Comparison of ENCODE assay signal across 21 cellular contexts in the genomic region with DNA sequence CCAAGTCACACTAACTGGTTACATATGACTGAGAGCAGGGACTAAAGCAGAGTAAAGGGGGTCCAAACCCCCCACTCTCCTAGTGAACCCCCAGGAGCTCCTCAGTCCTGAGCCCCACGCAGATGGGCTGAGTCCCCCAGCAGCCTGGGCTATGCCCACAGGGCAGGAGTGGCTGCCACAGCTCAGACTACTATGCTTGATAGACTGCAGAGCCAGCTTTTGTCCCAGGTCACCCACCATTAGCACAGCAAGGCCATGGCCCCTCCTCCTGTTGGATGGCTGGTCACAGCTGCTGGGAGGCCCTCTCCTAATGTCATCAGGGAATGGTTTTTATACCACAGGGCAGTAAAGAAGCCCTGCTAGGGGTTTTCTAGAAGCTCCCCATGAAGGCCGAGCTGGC. TPM values are rescaled to one million over a fixed set of nuclear protein-coding genes. Genes with fewer than 3 reads are reported as not detected.
DNase-seq lines count a peak whose midpoint lies in the region; ATAC-seq and TF ChIP-seq lines count a peak whose summit lies in the region.
"Had no signal": no experiment of that assay in that cellular context is flagged by ENCODE, and none has a peak within 500 bp of the region (broad histone marks: within the 10 kb centered on the region; RNA-seq: fewer than 3 reads in every experiment).

No MANE protein-coding gene starts in this region.

- DNase-seq in ELF-1 (ENCODE audit: low read depth, low spot score) (peak; percentile 35), WTC11 (ENCODE audit: low spot score) (no peak), nephron progenitor cell (peak; percentile 36), substantia nigra (lab: John Stamatoyannopoulos, UW) (no peak), RKO (ENCODE audit: low spot score) (no peak)
- DNase-seq in activated T-helper 2 cell treated with anti-CD3 and anti-CD28 coated beads, Interferon-gamma antibody, Interleukin-2, Interleukin-4, amounts not matched to agents 10 μg/mL and 5 μg/mL and 100 μg/mL, durations not matched to agents 14 hours and 24 hours and 36 hours (ENCODE audit: low spot score): no peak
- DNase-seq: CD8-positive, alpha-beta memory T cell; GM23248; HCEC 1CT; MM.1S; NCI-H1694; NCI-H2081; NCI-H524; NCI-H748 treated with DMSO at 0.1 percent for 48 hours; T-helper 1 cell had no signal

- CTCF ChIA-PET in WTC11 (lab: Charles Lee): interaction anchor here (1.4 kb wide), 1 partner anchor 19 kb away, joined by 8 read pairs; no protein-coding TSS in a partner anchor

- intact Hi-C loops in activated T-helper 2 cell treated with anti-CD3 and anti-CD28 coated beads, Interferon-gamma antibody, Interleukin-2, Interleukin-4, amounts not matched to agents 10 μg/mL and 5 μg/mL and 100 μg/mL, durations not matched to agents 14 hours and 24 hours and 36 hours (cut with micrococcal nuclease): no loop called here

- H3K27ac Mint-ChIP-seq in WTC11 (no peak overlapping the region), nephron progenitor cell (no peak overlapping the region)
- no peak overlapping the region for H3K27ac Mint-ChIP-seq in activated T-helper 2 cell treated with anti-CD3 and anti-CD28 coated beads, Interferon-gamma antibody, Interleukin-2, Interleukin-4, amounts not matched to agents 10 μg/mL and 5 μg/mL and 100 μg/mL, durations not matched to agents 14 hours and 24 hours and 36 hours
- H3K27ac Mint-ChIP-seq: B cell, CD14-positive monocyte, IgD-negative memory B cell had no signal

- POLR2A ChIA-PET in WTC11 (lab: Charles Lee): no interaction called here

- peaks cover 11% of the 10 kb centered on the region for H3K36me3 Mint-ChIP-seq in WTC11
- peaks cover 7% of the 10 kb centered on the region for H3K36me3 Mint-ChIP-seq in nephron progenitor cell (ENCODE audit: low read depth)
- no peaks in the 10 kb centered on the region for H3K36me3 Mint-ChIP-seq in activated T-helper 2 cell treated with anti-CD3 and anti-CD28 coated beads, Interferon-gamma antibody, Interleukin-2, Interleukin-4, amounts not matched to agents 10 μg/mL and 5 μg/mL and 100 μg/mL, durations not matched to agents 14 hours and 24 hours and 36 hours (ENCODE audit: low read depth)
- H3K36me3 Mint-ChIP-seq: CD14-positive monocyte; CD8-positive, alpha-beta memory T cell had no signal

- H3K27ac ChIP-seq in substantia nigra (ENCODE audit: low read depth, low read length, poor library complexity, severe bottlenecking): peak overlapping the region; percentile 35
- H3K27ac ChIP-seq: GM23248, HL-60, KMS-11 had no signal

- TF ChIP-seq CTCF in WTC11 (IDR thresholded peaks at IDR 0.05) (no peak), nephron progenitor cell (IDR thresholded peaks at IDR 0.05) (no peak)

- H3K4me3 Mint-ChIP-seq in WTC11 (no peak overlapping the region), nephron progenitor cell (no peak overlapping the region)
- H3K4me3 Mint-ChIP-seq in activated T-helper 2 cell treated with anti-CD3 and anti-CD28 coated beads, Interferon-gamma antibody, Interleukin-2, Interleukin-4, amounts not matched to agents 10 μg/mL and 5 μg/mL and 100 μg/mL, durations not matched to agents 14 hours and 24 hours and 36 hours (ENCODE audit: low read depth): no peak overlapping the region
- H3K4me3 Mint-ChIP-seq: B cell; CD14-positive monocyte; CD8-positive, alpha-beta memory T cell; IgD-negative memory B cell had no signal

- ATAC-seq in WTC11: peak; percentile 34
- no peak for ATAC-seq in HG03378 (IDR thresholded peaks at IDR 0.05; ENCODE audit: unreplicated experiment)

- H3K27me3 Mint-ChIP-seq in WTC11 (ENCODE audit: low read depth) (peaks cover 2% of the 10 kb centered on the region; the same call in 1 of the 2 replicates), nephron progenitor cell (ENCODE audit: low read depth, poor library complexity) (peaks cover 10% of the 10 kb centered on the region)
- no peaks in the 10 kb centered on the region for H3K27me3 Mint-ChIP-seq in activated T-helper 2 cell treated with anti-CD3 and anti-CD28 coated beads, Interferon-gamma antibody, Interleukin-2, Interleukin-4, amounts not matched to agents 10 μg/mL and 5 μg/mL and 100 μg/mL, durations not matched to agents 14 hours and 24 hours and 36 hours (ENCODE audit: low read depth)

- H3K9me3 Mint-ChIP-seq in WTC11 (peaks cover 17% of the 10 kb centered on the region), nephron progenitor cell (peaks cover 18% of the 10 kb centered on the region)
- H3K9me3 Mint-ChIP-seq in activated T-helper 2 cell treated with anti-CD3 and anti-CD28 coated beads, Interferon-gamma antibody, Interleukin-2, Interleukin-4, amounts not matched to agents 10 μg/mL and 5 μg/mL and 100 μg/mL, durations not matched to agents 14 hours and 24 hours and 36 hours: peaks cover 8% of the 10 kb centered on the region

- H3K4me1 Mint-ChIP-seq in WTC11 (peaks cover 17% of the 10 kb centered on the region), nephron progenitor cell (peaks cover 44% of the 10 kb centered on the region)
- no peaks in the 10 kb centered on the region for H3K4me1 Mint-ChIP-seq in activated T-helper 2 cell treated with anti-CD3 and anti-CD28 coated beads, Interferon-gamma antibody, Interleukin-2, Interleukin-4, amounts not matched to agents 10 μg/mL and 5 μg/mL and 100 μg/mL, durations not matched to agents 14 hours and 24 hours and 36 hours (ENCODE audit: low read depth)
- H3K4me1 Mint-ChIP-seq: B cell; CD14-positive monocyte; CD8-positive, alpha-beta memory T cell; IgD-negative memory B cell had no signal

TF ChIP-seq in WTC11, 78 proteins besides CTCF, POLR2A, EP300 and RAD21:
- TF ChIP-seq ZNF423 (CRISPR knock-in tag; IDR thresholded peaks at IDR 0.05): no peak
- TF ChIP-seq NFE2L1 (CRISPR knock-in tag; IDR thresholded peaks at IDR 0.05): no peak
- TF ChIP-seq, protein P1, sequence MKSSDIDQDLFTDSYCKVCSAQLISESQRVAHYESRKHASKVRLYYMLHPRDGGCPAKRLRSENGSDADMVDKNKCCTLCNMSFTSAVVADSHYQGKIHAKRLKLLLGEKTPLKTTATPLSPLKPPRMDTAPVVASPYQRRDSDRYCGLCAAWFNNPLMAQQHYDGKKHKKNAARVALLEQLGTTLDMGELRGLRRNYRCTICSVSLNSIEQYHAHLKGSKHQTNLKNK (CRISPR knock-in tag; IDR thresholded peaks at IDR 0.05): no peak
- no peak for TF ChIP-seq GABPB1 (CRISPR knock-in tag; IDR thresholded peaks at IDR 0.05)
- no peak for TF ChIP-seq MYBL2 (CRISPR knock-in tag; IDR thresholded peaks at IDR 0.05)
- no peak for TF ChIP-seq TCF7 (CRISPR knock-in tag; IDR thresholded peaks at IDR 0.05; ENCODE audit: low read depth)
- TF ChIP-seq, protein P2, sequence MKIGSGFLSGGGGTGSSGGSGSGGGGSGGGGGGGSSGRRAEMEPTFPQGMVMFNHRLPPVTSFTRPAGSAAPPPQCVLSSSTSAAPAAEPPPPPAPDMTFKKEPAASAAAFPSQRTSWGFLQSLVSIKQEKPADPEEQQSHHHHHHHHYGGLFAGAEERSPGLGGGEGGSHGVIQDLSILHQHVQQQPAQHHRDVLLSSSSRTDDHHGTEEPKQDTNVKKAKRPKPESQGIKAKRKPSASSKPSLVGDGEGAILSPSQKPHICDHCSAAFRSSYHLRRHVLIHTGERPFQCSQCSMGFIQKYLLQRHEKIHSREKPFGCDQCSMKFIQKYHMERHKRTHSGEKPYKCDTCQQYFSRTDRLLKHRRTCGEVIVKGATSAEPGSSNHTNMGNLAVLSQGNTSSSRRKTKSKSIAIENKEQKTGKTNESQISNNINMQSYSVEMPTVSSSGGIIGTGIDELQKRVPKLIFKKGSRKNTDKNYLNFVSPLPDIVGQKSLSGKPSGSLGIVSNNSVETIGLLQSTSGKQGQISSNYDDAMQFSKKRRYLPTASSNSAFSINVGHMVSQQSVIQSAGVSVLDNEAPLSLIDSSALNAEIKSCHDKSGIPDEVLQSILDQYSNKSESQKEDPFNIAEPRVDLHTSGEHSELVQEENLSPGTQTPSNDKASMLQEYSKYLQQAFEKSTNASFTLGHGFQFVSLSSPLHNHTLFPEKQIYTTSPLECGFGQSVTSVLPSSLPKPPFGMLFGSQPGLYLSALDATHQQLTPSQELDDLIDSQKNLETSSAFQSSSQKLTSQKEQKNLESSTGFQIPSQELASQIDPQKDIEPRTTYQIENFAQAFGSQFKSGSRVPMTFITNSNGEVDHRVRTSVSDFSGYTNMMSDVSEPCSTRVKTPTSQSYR (CRISPR knock-in tag; IDR thresholded peaks at IDR 0.05): no peak
- no peak for TF ChIP-seq CREB1 (CRISPR knock-in tag; IDR thresholded peaks at IDR 0.05)
- no peak for TF ChIP-seq SMAD3 (CRISPR knock-in tag; IDR thresholded peaks at IDR 0.05; ENCODE audit: borderline replicate concordance)
- no peak for TF ChIP-seq ZNF396 (CRISPR knock-in tag; IDR thresholded peaks at IDR 0.05; ENCODE audit: borderline replicate concordance)
- TF ChIP-seq TEAD4 (CRISPR knock-in tag; IDR thresholded peaks at IDR 0.05): no peak
- TF ChIP-seq, protein P3, sequence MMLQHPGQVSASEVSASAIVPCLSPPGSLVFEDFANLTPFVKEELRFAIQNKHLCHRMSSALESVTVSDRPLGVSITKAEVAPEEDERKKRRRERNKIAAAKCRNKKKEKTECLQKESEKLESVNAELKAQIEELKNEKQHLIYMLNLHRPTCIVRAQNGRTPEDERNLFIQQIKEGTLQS (CRISPR knock-in tag; conservative IDR thresholded peaks at IDR 0.05): no peak
- TF ChIP-seq NR2C2 (CRISPR knock-in tag; IDR thresholded peaks at IDR 0.05): no peak

RNA-seq across cellular contexts. Expression of a gene that starts 46.3 kb away (rescaled TPM):
- total RNA-seq in WTC11 (2021): 88.6 to 95.0 TPM (median 90.4 TPM) in 3 replicates
- total RNA-seq in activated T-helper 2 cell treated with anti-CD3 and anti-CD28 coated beads, Interferon-gamma antibody, Interleukin-2, Interleukin-4, amounts not matched to agents 10 μg/mL and 5 μg/mL and 100 μg/mL, durations not matched to agents 14 hours and 24 hours and 36 hours: not detected in 2 replicates
- total RNA-seq: B cell, GM23248 had no signal

Comparison
In these comparisons a context has a peak if more than half of its experiments do, and no peak if none do; other contexts are left out.
1. DNase-seq: peak in ELF-1 (single experiment) and nephron progenitor cell (single experiment); none in WTC11 (single experiment), substantia nigra (0 of 49), activated T-helper 2 cell treated with anti-CD3 and anti-CD28 coated beads, Interferon-gamma antibody, Interleukin-2, Interleukin-4, amounts not matched to agents 10 μg/mL and 5 μg/mL and 100 μg/mL, durations not matched to agents 14 hours and 24 hours and 36 hours (single experiment) and RKO (single experiment).
2. RNA of a gene that starts 46.3 kb away (total RNA-seq): 88.6 to 95.0 TPM in WTC11; not detected in activated T-helper 2 cell treated with anti-CD3 and anti-CD28 coated beads, Interferon-gamma antibody, Interleukin-2, Interleukin-4, amounts not matched to agents 10 μg/mL and 5 μg/mL and 100 μg/mL, durations not matched to agents 14 hours and 24 hours and 36 hours; every median in the first group is over 10 times any median in the second.